In genomic region chr20:13008761-13009681, GRCh38 we compare ENCODE assay signal across 8 cellular contexts. TPM values are rescaled to one million over a fixed set of nuclear protein-coding genes. Genes with fewer than 3 reads are reported as not detected.
DNase-seq lines count a peak whose midpoint lies in the region; ATAC-seq and TF ChIP-seq lines count a peak whose summit lies in the region.

TSS of gene SPTLC3 (plus strand) at chr20:13008972. CDS start at chr20:13009268, 296 bp downstream.

- H3K4me3 Mint-ChIP-seq in CD14-positive monocyte (peak within 1 kb of the TSS in 1 of 2 donors; percentile 52), immature natural killer cell (peak within 1 kb of the TSS; percentile 78 to 91 (median 88))

- peak within 1 kb of the TSS; percentile 73 for H3K27ac ChIP-seq in smooth muscle cell (ENCODE audit: low read depth)

- DNase-seq in CD14-positive monocyte (ENCODE audit: low spot score) (no peak), amniotic epithelial cell (ENCODE audit: low read depth) (peak; percentile 42), immature natural killer cell (peak in 2 of 3 donors; percentile 3 to 14), smooth muscle cell (lab: John Stamatoyannopoulos, UW; ENCODE audit: unreplicated experiment) (no peak), UCSD-AML1 (lab: John Stamatoyannopoulos, UW; ENCODE audit: unreplicated experiment) (no peak), cerebellar cortex (ENCODE audit: low spot score) (no peak)

- intact Hi-C loops in CD14-positive monocyte (cut with micrococcal nuclease) = no loop called here

- H3K4me3 ChIP-seq in smooth muscle cell = peak within 1 kb of the TSS; percentile 49

- no peaks in the 10 kb centered on the region for H3K36me3 Mint-ChIP-seq in CD14-positive monocyte
- peaks cover 0 to 11% (median 5%) of the 10 kb centered on the region in 3 donors for H3K36me3 Mint-ChIP-seq in immature natural killer cell

- H2AFZ ChIP-seq in smooth muscle cell (ENCODE audit: low read depth) = peak within 1 kb of the TSS; percentile 86

- no peaks in the 10 kb centered on the region for H3K27me3 ChIP-seq in smooth muscle cell (ENCODE audit: low read depth)

- H3K4me1 Mint-ChIP-seq in CD14-positive monocyte (peaks cover 20% of the 10 kb centered on the region), immature natural killer cell (peaks cover 31 to 53% of the 10 kb centered on the region in 2 donors)

- H3K27me3 Mint-ChIP-seq in CD14-positive monocyte (ENCODE audit: low read depth in 3 of 3) = peaks cover 0 to 3% (median 3%) of the 10 kb centered on the region in 3 donors
- H3K27me3 Mint-ChIP-seq in immature natural killer cell (ENCODE audit: low read depth in 3 of 3) = peaks cover 0 to 8% (median 0%) of the 10 kb centered on the region in 3 donors

- H3K9ac ChIP-seq in smooth muscle cell (ENCODE audit: low read depth) = peak within 1 kb of the TSS; percentile 49

- no peaks in the 10 kb centered on the region for H3K9me3 Mint-ChIP-seq in CD14-positive monocyte
- no peaks in the 10 kb centered on the region for H3K9me3 Mint-ChIP-seq in immature natural killer cell

- H3K36me3 ChIP-seq in smooth muscle cell (ENCODE audit: low read depth) = no peaks in the 10 kb centered on the region

- H3F3A ChIP-seq in smooth muscle cell (ENCODE audit: low read depth) = no peaks in the 10 kb centered on the region

- peak within 1 kb of the TSS; percentile 81 for H3K4me2 ChIP-seq in smooth muscle cell

- peaks cover 17% of the 10 kb centered on the region for H3K4me1 ChIP-seq in smooth muscle cell (ENCODE audit: low read depth)

- no peak for TF ChIP-seq CTCF in CD14-positive monocyte (IDR thresholded peaks at IDR 0.05)
- no peak for TF ChIP-seq CTCF in smooth muscle cell (IDR thresholded peaks at IDR 0.05; ENCODE audit: borderline replicate concordance, insufficient read depth, poor library complexity, severe bottlenecking)

- peak; percentile 36 for ATAC-seq in GM19397 (IDR thresholded peaks at IDR 0.05; ENCODE audit: unreplicated experiment)
- peak; percentile 12 for ATAC-seq in HG03457 (IDR thresholded peaks at IDR 0.05; ENCODE audit: unreplicated experiment)

- no peaks in the 10 kb centered on the region for H3K79me2 ChIP-seq in smooth muscle cell (ENCODE audit: low read depth)

- H4K20me1 ChIP-seq in smooth muscle cell (ENCODE audit: low read depth) = no peaks in the 10 kb centered on the region

- peak within 1 kb of the TSS; percentile 32 to 89 (median 81) for H3K27ac Mint-ChIP-seq in CD14-positive monocyte
- H3K27ac Mint-ChIP-seq in immature natural killer cell = peak within 1 kb of the TSS; percentile 69 to 90 (median 76)

- H3K9me3 ChIP-seq in smooth muscle cell (replicated peaks; ENCODE audit: low read depth) = no peaks in the 10 kb centered on the region

- WGBS in smooth muscle cell (ENCODE audit: low lambda C conversion rate) = 19% methylated on average over 9 of the region's 9 CpGs

RNA-seq across cellular contexts. Expression of gene SPTLC3, which starts in this region (rescaled TPM):
- polyA plus RNA-seq in CD14-positive monocyte (not detected), immature natural killer cell (1 to 10 TPM; 1.4 to 6.0 (median 2.5) TPM), smooth muscle cell (2.5 and 5.3 TPM in 2 replicates)
- total RNA-seq in smooth muscle cell = 6.2 and 34.9 TPM in 2 replicates

Comparison
In these comparisons a context has a peak if more than half of its experiments do, and no peak if none do; other contexts are left out.
1. DNase-seq: peak in amniotic epithelial cell (single experiment) and immature natural killer cell (2 of 3); none in CD14-positive monocyte (single experiment), smooth muscle cell (single experiment), UCSD-AML1 (single experiment) and cerebellar cortex (single experiment).